1 cellular context compared by ENCODE assay signal in genomic region chr20:49282584-49283171, GRCh38.
A peak's percentile ranks its signal among the peaks of the same experiment; 100 is the strongest.
TF ChIP-seq lines count a peak whose summit lies in the region.

No MANE protein-coding gene starts in this region.

TF ChIP-seq in K562, 482 proteins besides CTCF, POLR2A, EP300 and RAD21 (continued from another document and continues in another):
- TF ChIP-seq HES1 (IDR thresholded peaks at IDR 0.05; ENCODE audit: low read depth) (no peak), CREB5 (CRISPR knock-in tag; IDR thresholded peaks at IDR 0.05) (no peak), USF1 (CRISPR knock-in tag; IDR thresholded peaks at IDR 0.05) (peak; percentile 20; the same call in 1 of the 2 replicates), SNRNP70 (optimal IDR thresholded peaks at IDR 0.05; ENCODE audit: low read depth, low read length) (peak; percentile 77), SMAD3 (CRISPR knock-in tag; conservative IDR thresholded peaks at IDR 0.05) (0 out of 2 replicates have a peak, but pooled peaks have one; percentile 2), CREB3L1 (IDR thresholded peaks at IDR 0.05; ENCODE audit: borderline replicate concordance, low read depth) (no peak), PML (IDR thresholded peaks at IDR 0.05; ENCODE audit: low read length) (peak; percentile 45; the same call in 1 of the 2 replicates), ZNF121 (CRISPR knock-in tag; conservative IDR thresholded peaks at IDR 0.05) (no peak), DMBX1 (CRISPR knock-in tag; IDR thresholded peaks at IDR 0.05; ENCODE audit: borderline replicate concordance) (no peak), BRD4 (IDR thresholded peaks at IDR 0.05) (no peak), NEUROD1 (IDR thresholded peaks at IDR 0.05; ENCODE audit: borderline replicate concordance, low read depth, low read length, partially characterized antibody) (no peak), POLR2AphosphoS2 (IDR thresholded peaks at IDR 0.05; ENCODE audit: low read length) (peak; percentile 70; the same call in 1 of the 2 replicates), THRAP3 (IDR thresholded peaks at IDR 0.05; ENCODE audit: borderline replicate concordance) (peak; percentile 23; the same call in 1 of the 2 replicates), MAX (CRISPR knock-in tag; IDR thresholded peaks at IDR 0.05) (peak; percentile 44; the same call in 1 of the 2 replicates), SMAD1 (IDR thresholded peaks at IDR 0.05; ENCODE audit: low read depth, low read length, partially characterized antibody) (peak; percentile 8), MGA (IDR thresholded peaks at IDR 0.05) (peak; percentile 33; the same call in 1 of the 2 replicates), ESRRB (CRISPR knock-in tag; IDR thresholded peaks at IDR 0.05; ENCODE audit: borderline replicate concordance) (no peak), ZNF740 (CRISPR knock-in tag; IDR thresholded peaks at IDR 0.05) (no peak), ZNF740 (tag; IDR thresholded peaks at IDR 0.05) (no peak), ETS1 (conservative IDR thresholded peaks at IDR 0.05; ENCODE audit: control insufficient read depth, low read depth, low read length) (peak; percentile 67; the same call in 1 of the 2 replicates), ETV6 (IDR thresholded peaks at IDR 0.05; ENCODE audit: borderline replicate concordance in 1 of 2, low read depth in 2 of 2, low read length in 1 of 2) (no peak), ETV6 (CRISPR knock-in tag; IDR thresholded peaks at IDR 0.05; ENCODE audit: borderline replicate concordance) (0 out of 2 replicates have a peak, but pooled peaks have one; percentile 26), FOXK1 (CRISPR knock-in tag; IDR thresholded peaks at IDR 0.05; ENCODE audit: borderline replicate concordance) (0 out of 2 replicates have a peak, but pooled peaks have one; percentile 29), TEAD4 (IDR thresholded peaks at IDR 0.05; ENCODE audit: low read length) (0 out of 2 replicates have a peak, but pooled peaks have one; percentile 4), TEAD4 (CRISPR knock-in tag; IDR thresholded peaks at IDR 0.05; ENCODE audit: borderline replicate concordance) (no peak), ZNF639 (CRISPR knock-in tag; conservative IDR thresholded peaks at IDR 0.05 in 1 of 2, IDR thresholded peaks at IDR 0.05 in 1 of 2) (no peak), BRF1 (IDR thresholded peaks at IDR 0.05; ENCODE audit: borderline replicate concordance, extremely low read depth, insufficient read length) (no peak), ZNF140 (CRISPR knock-in tag; IDR thresholded peaks at IDR 0.05) (no peak), GTF2F1 (IDR thresholded peaks at IDR 0.05; ENCODE audit: low read depth, low read length) (no peak), L3MBTL2 (IDR thresholded peaks at IDR 0.05) (peak; percentile 41; the same call in 1 of the 2 replicates), ZFP91 (CRISPR knock-in tag; IDR thresholded peaks at IDR 0.05) (no peak), SOX6 (IDR thresholded peaks at IDR 0.05) (0 out of 2 replicates have a peak, but pooled peaks have one; percentile 35), POLR2AphosphoS5 (IDR thresholded peaks at IDR 0.05; ENCODE audit: control insufficient read depth, insufficient read depth, low read depth, low read length) (peak; percentile 59; the same call in 1 of the 2 replicates)
